ENCODE assay signal across 12 cellular contexts in the genomic region with DNA sequence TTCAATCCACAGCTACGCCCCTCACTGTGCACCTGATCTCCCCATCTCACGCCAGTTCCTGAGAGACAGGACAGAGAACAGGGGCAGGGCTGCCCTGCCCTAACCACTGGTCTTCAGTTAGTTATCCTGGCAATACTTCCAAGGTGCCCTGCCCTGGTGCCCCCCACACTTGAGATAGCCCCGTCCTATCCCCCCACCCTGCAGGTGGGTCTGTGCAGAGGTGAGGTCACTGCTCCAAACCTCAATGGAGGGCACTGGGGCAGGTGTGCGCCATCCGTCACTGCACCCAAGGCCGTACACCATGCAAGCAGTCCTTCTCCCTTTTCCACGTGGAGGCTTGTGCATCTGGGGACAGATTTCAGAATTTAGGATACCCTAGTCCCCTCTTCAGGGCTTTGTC. TPM values are rescaled to one million over a fixed set of nuclear protein-coding genes. Genes with fewer than 3 reads are reported as not detected.
DNase-seq lines count a peak whose midpoint lies in the region; ATAC-seq, FAIRE-seq and TF ChIP-seq lines count a peak whose summit lies in the region.
"Not testable (repeated sequence)": the region's sequence is repeated elsewhere in the genome, so short reads cannot be mapped to it uniquely, and the experiment has no call there.
"Had no signal": no experiment of that assay in that cellular context is flagged by ENCODE, and none has a peak within 500 bp of the region (broad histone marks: within the 10 kb centered on the region; RNA-seq: fewer than 3 reads in every experiment).

No MANE protein-coding gene starts in this region.

- not testable (repeated sequence) for DNase-seq in bronchial epithelial cell (ENCODE audit: low read depth); neural crest cell (ENCODE audit: low read depth, low spot score)
- peak; percentile 7 for DNase-seq in left cardiac atrium
- DNase-seq in kidney = peak; percentile 38
- DNase-seq in lower lobe of right lung = peak; percentile 15
- peak; percentile 67 for DNase-seq in spleen

- not testable (repeated sequence) for H3K4me3 ChIP-seq in bronchial epithelial cell (ENCODE audit: low read depth, low read length); kidney (ENCODE audit: low read length in 2 of 2); lower lobe of right lung; spleen

- H3K4me1 ChIP-seq in kidney (ENCODE audit: control insufficient read depth in 1 of 2, insufficient read depth in 1 of 2, low read depth in 1 of 2, low read length in 2 of 2) = not testable (repeated sequence)
- H3K4me1 ChIP-seq in lower lobe of right lung = peaks cover 24% of the 10 kb centered on the region
- peaks cover 19 to 39% (median 29%) of the 10 kb centered on the region in 6 donors for H3K4me1 ChIP-seq in spleen

- H3K4me3 Mint-ChIP-seq in neural crest cell = peak overlapping the region; percentile 27

- H3K9me3 Mint-ChIP-seq in neural crest cell = not testable (repeated sequence)

- 56 to 75% (median 63%) methylated on average over 7 of the region's 7 CpGs for WGBS in spleen, 5 donors

- H3K9ac ChIP-seq in kidney (ENCODE audit: low read length in 2 of 2) = not testable (repeated sequence)

- H3K27me3 ChIP-seq in bronchial epithelial cell (ENCODE audit: control insufficient read depth, insufficient read depth, low read length); lower lobe of right lung (ENCODE audit: low read depth): not testable (repeated sequence)
- H3K27me3 ChIP-seq in spleen (replicated peaks in 1 of 7) = peaks cover 0 to 11% (median 0%) of the 10 kb centered on the region in 7 donors

- H3K27me3 Mint-ChIP-seq in neural crest cell (ENCODE audit: low read depth) = not testable (repeated sequence)

- TF ChIP-seq POLR2A in spleen (IDR thresholded peaks at IDR 0.05) = not testable (repeated sequence)

- not testable (repeated sequence) for TF ChIP-seq CTCF in bronchial epithelial cell (IDR thresholded peaks at IDR 0.05; ENCODE audit: insufficient read depth, low read length, severe bottlenecking); kidney (IDR thresholded peaks at IDR 0.05; ENCODE audit: borderline replicate concordance, extremely low read depth, insufficient read depth); lower lobe of right lung (IDR thresholded peaks at IDR 0.05); neural crest cell (conservative IDR thresholded peaks at IDR 0.05); spleen (IDR thresholded peaks at IDR 0.05 in 8 of 11, conservative IDR thresholded peaks at IDR 0.05 in 3 of 11)

- not testable (repeated sequence) for H3K27ac Mint-ChIP-seq in neural crest cell (ENCODE audit: unreplicated experiment)

- not testable (repeated sequence) for ATAC-seq in left cardiac atrium, lower lobe of right lung

- not testable (repeated sequence) for H3K36me3 ChIP-seq in bronchial epithelial cell (ENCODE audit: control insufficient read depth, insufficient read depth, low read length); kidney (ENCODE audit: control insufficient read depth in 1 of 2, insufficient read depth in 2 of 2, low read length in 2 of 2); lower lobe of right lung; spleen

- intact Hi-C loops in left cardiac atrium (cut with DNase I); kidney (cut with DNase I); lower lobe of right lung (cut with DNase I); spleen (cut with DNase I; ENCODE audit: low total_unique reads): not testable (repeated sequence)

- peaks cover 18% of the 10 kb centered on the region for H3K4me1 Mint-ChIP-seq in neural crest cell

- not testable (repeated sequence) for H3K27ac ChIP-seq in kidney (ENCODE audit: low read depth in 2 of 2, low read length in 2 of 2); lower lobe of right lung; spleen

- H3K9me3 ChIP-seq in kidney (ENCODE audit: control insufficient read depth in 1 of 2, low read length in 2 of 2); lower lobe of right lung; spleen: not testable (repeated sequence)

- FAIRE-seq in bronchial epithelial cell (lab: Jason Lieb, UNC) = peak; percentile 28
- FAIRE-seq in kidney (lab: Jason Lieb, UNC) = not testable (repeated sequence)

- not testable (repeated sequence) for H3K36me3 Mint-ChIP-seq in neural crest cell (ENCODE audit: low read depth)

RNA-seq across cellular contexts. Expression of gene PTGES2, which starts 3.1 kb away (rescaled TPM):
- 130 and 137 TPM in 2 replicates for total RNA-seq in bronchial epithelial cell
- total RNA-seq in left cardiac atrium = 100 to 1,000 TPM; 111 to 155 TPM
- 64.1 TPM for total RNA-seq in kidney
- 117 TPM for polyA plus RNA-seq in kidney (ENCODE audit: insufficient read depth, low read depth, low replicate concordance)
- total RNA-seq in lower lobe of right lung = 30.6 TPM
- 63.2 and 72.2 TPM in 2 replicates for total RNA-seq in neural crest cell
- total RNA-seq in spleen = 10 to 100 TPM; 45.2 to 66.6 (median 58.5) TPM
- polyA plus RNA-seq in spleen = 10 to 100 TPM; 45.8 to 71.2 (median 54.0) TPM

RNA-seq across cellular contexts. Expression of gene LCN2, which starts 18.6 kb away (rescaled TPM):
- 48.4 and 110 TPM in 2 replicates for total RNA-seq in bronchial epithelial cell
- under 1 TPM in 1 of 2 donors, not detected in 1; 0.38 TPM for total RNA-seq in left cardiac atrium
- total RNA-seq in kidney = 198 TPM
- 8.2 TPM for polyA plus RNA-seq in kidney (ENCODE audit: insufficient read depth, low read depth, low replicate concordance)
- total RNA-seq in lower lobe of right lung = 83.4 TPM
- not detected in 2 replicates for total RNA-seq in neural crest cell
- 100 to 1,000 TPM in 1 of 7 donors, 10 to 100 TPM in 5, 1 to 10 TPM in 1; 7.7 to 218 (median 20.3) TPM for total RNA-seq in spleen
- 10 to 100 TPM; 10.7 to 17.5 (median 13.3) TPM for polyA plus RNA-seq in spleen
- total RNA-seq: CD8-positive, alpha-beta memory T cell; GM12878; H7; HFFc6; HT1080 had no signal
- polyA plus RNA-seq: CD4-positive, CD25-positive, alpha-beta regulatory T cell; CD8-positive, alpha-beta memory T cell; GM12878 had no signal

RNA-seq across cellular contexts. Expression of gene BBLN, which starts 29.4 kb away (rescaled TPM):
- total RNA-seq in bronchial epithelial cell (28.2 and 29.4 TPM in 2 replicates), left cardiac atrium (10 to 100 TPM; 45.3 to 46.2 TPM), kidney (55.6 TPM), lower lobe of right lung (47.9 TPM), neural crest cell (80.6 and 82.5 TPM in 2 replicates), spleen (100 to 1,000 TPM in 3 of 7 donors, 10 to 100 TPM in 4; 43.5 to 220 (median 59.2) TPM)
- polyA plus RNA-seq in kidney (ENCODE audit: insufficient read depth, low read depth, low replicate concordance) (192 TPM), spleen (100 to 1,000 TPM; 152 to 201 (median 178) TPM)
